Comparison of ENCODE assay signal across 8 cellular contexts in genomic region chr1:61081637-61082335, GRCh38. TPM values are rescaled to one million over a fixed set of nuclear protein-coding genes. Genes with fewer than 3 reads are reported as not detected.
DNase-seq lines count a peak whose midpoint lies in the region; ATAC-seq and TF ChIP-seq lines count a peak whose summit lies in the region.

No MANE protein-coding gene starts in this region.

- H3K4me3 ChIP-seq in SK-N-MC (peak overlapping the region; percentile 90), adrenal gland (peak overlapping the region in 3 of 4 donors; percentile 22 to 81 (median 78)), right cardiac atrium (ENCODE audit: low read length) (peak overlapping the region; percentile 98)

- H3K36me3 ChIP-seq in SK-N-MC (ENCODE audit: insufficient read depth, low read length) = no peaks in the 10 kb centered on the region
- H3K36me3 ChIP-seq in adrenal gland (replicated peaks in 1 of 2) = no peaks in the 10 kb centered on the region

- peaks cover 37 to 63% of the 10 kb centered on the region in 2 donors for H3K4me1 ChIP-seq in adrenal gland (replicated peaks in 1 of 2)
- H3K4me1 ChIP-seq in right cardiac atrium (ENCODE audit: control insufficient read depth, insufficient read depth, low read length) = peaks cover 8% of the 10 kb centered on the region

- intact Hi-C loops in adrenal gland (cut with DNase I) (loop anchor here (10.0 kb wide), 1 partner anchor 253 kb away; no protein-coding TSS in a partner anchor), right cardiac atrium (cut with DNase I) (loop anchor here in 3 of 4 donors (2.0 to 10.0 kb wide), 5 partner anchors 29 to 373 kb away; no protein-coding TSS in a partner anchor)

- TF ChIP-seq CTCF in adrenal gland (IDR thresholded peaks at IDR 0.05) (no peak), progenitor cell of endocrine pancreas (IDR thresholded peaks at IDR 0.05; ENCODE audit: unreplicated experiment) (no peak)

- H3K4me1 Mint-ChIP-seq in progenitor cell of endocrine pancreas (ENCODE audit: low read depth) = peaks cover 20% of the 10 kb centered on the region

- no peaks in the 10 kb centered on the region for H3K9me3 ChIP-seq in SK-N-MC (ENCODE audit: low read depth, low read length)
- H3K9me3 ChIP-seq in adrenal gland (replicated peaks in 1 of 3) = no peaks in the 10 kb centered on the region
- no peaks in the 10 kb centered on the region for H3K9me3 ChIP-seq in right cardiac atrium (ENCODE audit: control insufficient read depth, low read length)

- H3K27ac Mint-ChIP-seq in progenitor cell of endocrine pancreas = peak overlapping the region; percentile 24

- no peaks in the 10 kb centered on the region for H3K27me3 ChIP-seq in adrenal gland
- no peaks in the 10 kb centered on the region for H3K27me3 ChIP-seq in right cardiac atrium (ENCODE audit: control insufficient read depth, insufficient read depth)

- H3K9me3 Mint-ChIP-seq in progenitor cell of endocrine pancreas (ENCODE audit: low read depth) = no peaks in the 10 kb centered on the region

- H3K9ac ChIP-seq in SK-N-MC (ENCODE audit: insufficient read length) = peak overlapping the region; percentile 40

- peak; percentile 2 to 4 for ATAC-seq in right cardiac atrium
- no peak for ATAC-seq in GM18498 (IDR thresholded peaks at IDR 0.05; ENCODE audit: unreplicated experiment)

- 0 to 1% (median 1%) methylated on average over 10 to 47 of the region's 47 CpGs for WGBS in adrenal gland, 4 donors
- under 1% methylated on average over 47 of the region's 47 CpGs for WGBS in right cardiac atrium

- no peaks in the 10 kb centered on the region for H3K36me3 Mint-ChIP-seq in progenitor cell of endocrine pancreas (ENCODE audit: insufficient read depth)

- H3K27ac ChIP-seq in SK-N-MC = peak overlapping the region; percentile 45; the same call in 1 of the 2 replicates
- H3K27ac ChIP-seq in adrenal gland = peak overlapping the region; percentile 39 to 98 (median 94)
- H3K27ac ChIP-seq in right cardiac atrium (ENCODE audit: low read length) = peak overlapping the region; percentile 99

- peak in 1 of 2 donors; percentile 33 for TF ChIP-seq POLR2A in adrenal gland (IDR thresholded peaks at IDR 0.05)

- H3K27me3 Mint-ChIP-seq in progenitor cell of endocrine pancreas = peaks cover 78% of the 10 kb centered on the region

- peak; percentile 42 for DNase-seq in SKM-1 treated with dmso at 0.1 percent for 144 hours (lab: John Stamatoyannopoulos, UW; ENCODE audit: unreplicated experiment)
- no peak for DNase-seq in SKM-1 (lab: John Stamatoyannopoulos, UW; ENCODE audit: unreplicated experiment)
- DNase-seq in SK-N-MC (ENCODE audit: low read depth, low spot score) = no peak
- peak; percentile 52 to 72 (median 66) for DNase-seq in adrenal gland
- peak; percentile 51 to 78 (median 76) for DNase-seq in right cardiac atrium
- DNase-seq in progenitor cell of endocrine pancreas (ENCODE audit: low spot score, unreplicated experiment) = no peak
- no peak for DNase-seq in UCSD-AML1 (lab: John Stamatoyannopoulos, UW; ENCODE audit: unreplicated experiment)

- peak overlapping the region; percentile 45 for H3K4me3 Mint-ChIP-seq in progenitor cell of endocrine pancreas (ENCODE audit: low read depth)

RNA-seq across cellular contexts. Expression of gene NFIA, which starts 0.6 kb away (rescaled TPM):
- total RNA-seq in adrenal gland (100 to 1,000 TPM in 2 of 8 donors, 10 to 100 TPM in 6; 59.3 to 109 (median 90.2) TPM), right cardiac atrium (100 to 1,000 TPM; 108 to 127 (median 113) TPM), progenitor cell of endocrine pancreas (1.2 and 3.9 TPM in 2 replicates)
- polyA plus RNA-seq in adrenal gland (10 to 100 TPM; 15.6 to 26.0 (median 25.0) TPM), right cardiac atrium (15.9 TPM)

Comparison
In these comparisons a context has a peak if more than half of its experiments do, and no peak if none do; other contexts are left out.
1. DNase-seq: peak in SKM-1 treated with dmso at 0.1 percent for 144 hours (single experiment), adrenal gland (7 of 7) and right cardiac atrium (3 of 3); none in SKM-1 (single experiment), SK-N-MC (single experiment), progenitor cell of endocrine pancreas (single experiment) and UCSD-AML1 (single experiment).
2. H3K27ac ChIP-seq: peak in every context shown above with its lines; median percentile 99 in right cardiac atrium; 94 in adrenal gland; 45 in SK-N-MC.
3. RNA of gene NFIA, which starts 0.6 kb away (total RNA-seq): 108 to 127 TPM in right cardiac atrium and 59.3 to 109 TPM in adrenal gland; 1.2 to 3.9 TPM in progenitor cell of endocrine pancreas; every median in the first group is over 10 times any median in the second.
4. Peak in every context shown above with its lines, with median percentiles within 50 percentile points of each other: H3K4me3 ChIP-seq.